Comparison of ENCODE assay signal across 29 cellular contexts in genomic region chr6:103721923-103722322, GRCh38.
"Had no signal": no experiment of that assay in that cellular context is flagged by ENCODE, and none has a peak within 500 bp of the region (broad histone marks: within the 10 kb centered on the region; RNA-seq: fewer than 3 reads in every experiment).

No MANE protein-coding gene starts in this region.

- H3K9me3 ChIP-seq: stomach, suprapubic skin, testis, thoracic aorta, thyroid gland, tibial artery, tibial nerve, upper lobe of left lung, upper lobe of right lung, uterus, vagina had no signal

- H3K27ac ChIP-seq: stomach, suprapubic skin, testis, thoracic aorta, thyroid gland, tibial artery, tibial nerve, transverse colon, upper lobe of left lung, upper lobe of right lung, uterus, vagina had no signal

- H3K9me3 Mint-ChIP-seq: stimulated activated memory B cell treated with anti-CD40 and anti-IgM and Interleukin-4, amounts not matched to agents 10 μg/mL and 1 μg/mL and 100 μg/mL, for 72 hours; stimulated activated naive B cell treated with anti-CD40 and anti-IgM and Interleukin-4, amounts not matched to agents 10 μg/mL and 1 μg/mL and 100 μg/mL, for 72 hours; stimulated activated naive CD8-positive, alpha-beta T cell treated with anti-CD3 and anti-CD28 coated beads, Interleukin-15, Interleukin-2, amounts not matched to agents 100 ng/mL and 50 ng/mL, for 24 hours; type B pancreatic cell had no signal

- ATAC-seq: stimulated activated effector memory CD8-positive, alpha-beta T cell treated with anti-CD3 and anti-CD28 coated beads, Interleukin-12 subunit alpha, Interleukin-12 subunit beta, amount 100 ng/mL, for 72 hours; stimulated activated memory B cell treated with anti-CD40 and anti-IgM and Interleukin-4, amounts not matched to agents 10 μg/mL and 1 μg/mL and 100 μg/mL, for 72 hours; stimulated activated naive B cell treated with anti-CD40 and anti-IgM and Interleukin-4, amounts not matched to agents 10 μg/mL and 1 μg/mL and 100 μg/mL, for 72 hours; stimulated activated naive CD8-positive, alpha-beta T cell treated with anti-CD3 and anti-CD28 coated beads, Interleukin-15, amount 100 ng/mL, for 72 hours; stimulated activated naive CD8-positive, alpha-beta T cell treated with anti-CD3 and anti-CD28 coated beads, Interleukin-15, Interleukin-2, amounts not matched to agents 100 U/mL and 50 U/mL, for 24 hours; upper lobe of right lung had no signal

- H3K27me3 ChIP-seq: stomach, suprapubic skin, testis, thyroid gland, tibial artery, tibial nerve, transverse colon, upper lobe of left lung, upper lobe of right lung, uterus, vagina had no signal

- H3K4me3 ChIP-seq: stomach, suprapubic skin, testis, thoracic aorta, thyroid gland, tibial artery, tibial nerve, transverse colon, upper lobe of left lung, upper lobe of right lung, uterus, vagina had no signal

- FAIRE-seq: urothelium cell line had no signal

- H3K4me1 Mint-ChIP-seq: stimulated activated effector memory CD8-positive, alpha-beta T cell treated with anti-CD3 and anti-CD28 coated beads, Interleukin-12 subunit alpha, Interleukin-12 subunit beta, amount 100 ng/mL, for 72 hours; stimulated activated memory B cell treated with anti-CD40 and anti-IgM and Interleukin-4, amounts not matched to agents 10 μg/mL and 1 μg/mL and 100 μg/mL, for 72 hours; stimulated activated naive B cell treated with anti-CD40 and anti-IgM and Interleukin-4, amounts not matched to agents 10 μg/mL and 1 μg/mL and 100 μg/mL, for 72 hours; stimulated activated naive CD8-positive, alpha-beta T cell treated with anti-CD3 and anti-CD28 coated beads, Interleukin-15, amount 100 ng/mL, for 72 hours had no signal

- H3K4me3 Mint-ChIP-seq: stimulated activated effector memory CD8-positive, alpha-beta T cell treated with anti-CD3 and anti-CD28 coated beads, Interleukin-12 subunit alpha, Interleukin-12 subunit beta, amount 100 ng/mL, for 72 hours; stimulated activated memory B cell treated with anti-CD40 and anti-IgM and Interleukin-4, amounts not matched to agents 10 μg/mL and 1 μg/mL and 100 μg/mL, for 72 hours; stimulated activated naive B cell treated with anti-CD40 and anti-IgM and Interleukin-4, amounts not matched to agents 10 μg/mL and 1 μg/mL and 100 μg/mL, for 72 hours; stimulated activated naive CD8-positive, alpha-beta T cell treated with anti-CD3 and anti-CD28 coated beads, Interleukin-15, amount 100 ng/mL, for 72 hours; stimulated activated naive CD8-positive, alpha-beta T cell treated with anti-CD3 and anti-CD28 coated beads, Interleukin-15, Interleukin-2, amounts not matched to agents 100 ng/mL and 50 ng/mL, for 24 hours; type B pancreatic cell had no signal

- DNase-seq: stimulated activated CD4-positive, alpha-beta T cell treated with anti-CD3 and anti-CD28 coated beads, Interleukin-2, amount 100 ng/mL, for 48 hours; stimulated activated CD4-positive, alpha-beta T cell treated with anti-CD3 and anti-CD28 coated beads, Interleukin-4, amount 100 ng/mL, for 1 hour; stimulated activated CD4-positive, alpha-beta T cell treated with anti-CD3 and anti-CD28 coated beads, Interleukin-4, amount 100 ng/mL, for 24 hours; stimulated activated CD4-positive, alpha-beta T cell treated with anti-CD3 and anti-CD28 coated beads, Interleukin-4, amount 100 ng/mL, for 4 hours; stimulated activated CD8-positive, alpha-beta memory T cell treated with anti-CD3 and anti-CD28 coated beads, Interleukin-4, amount 100 ng/mL, for 48 hours; stimulated activated naive B cell treated with anti-CD40 and anti-IgM and Interleukin-4, amounts not matched to agents 10 μg/mL and 1 μg/mL and 100 μg/mL, for 72 hours; stimulated activated naive CD4-positive, alpha-beta T cell; stimulated activated naive CD4-positive, alpha-beta T cell treated with Interleukin-2 at 50 U/mL for 16 hours; stimulated activated naive CD8-positive, alpha-beta T cell treated with anti-CD3 and anti-CD28 coated beads, Interleukin-15, amount 100 ng/mL, for 72 hours; stimulated activated naive CD8-positive, alpha-beta T cell treated with anti-CD3 and anti-CD28 coated beads, Interleukin-15, Interleukin-2, amounts not matched to agents 100 U/mL and 50 U/mL, for 24 hours; stomach; substantia nigra; testis; thyroid gland; tibial artery; transverse colon; trophoblast cell; upper lobe of left lung; upper lobe of right lung; uterus had no signal

- H3K4me1 ChIP-seq: stomach, suprapubic skin, testis, thyroid gland, tibial artery, tibial nerve, transverse colon, upper lobe of left lung, upper lobe of right lung, uterus, vagina had no signal

- H3K27ac Mint-ChIP-seq: stimulated activated effector memory CD8-positive, alpha-beta T cell treated with anti-CD3 and anti-CD28 coated beads, Interleukin-12 subunit alpha, Interleukin-12 subunit beta, amount 100 ng/mL, for 72 hours; stimulated activated memory B cell treated with anti-CD40 and anti-IgM and Interleukin-4, amounts not matched to agents 10 μg/mL and 1 μg/mL and 100 μg/mL, for 72 hours; stimulated activated naive B cell treated with anti-CD40 and anti-IgM and Interleukin-4, amounts not matched to agents 10 μg/mL and 1 μg/mL and 100 μg/mL, for 72 hours; stimulated activated naive CD8-positive, alpha-beta T cell treated with anti-CD3 and anti-CD28 coated beads, Interleukin-15, amount 100 ng/mL, for 72 hours; stimulated activated naive CD8-positive, alpha-beta T cell treated with anti-CD3 and anti-CD28 coated beads, Interleukin-15, Interleukin-2, amounts not matched to agents 100 ng/mL and 50 ng/mL, for 24 hours; type B pancreatic cell had no signal

- H3K36me3 Mint-ChIP-seq: stimulated activated effector memory CD8-positive, alpha-beta T cell treated with anti-CD3 and anti-CD28 coated beads, Interleukin-12 subunit alpha, Interleukin-12 subunit beta, amount 100 ng/mL, for 72 hours; stimulated activated memory B cell treated with anti-CD40 and anti-IgM and Interleukin-4, amounts not matched to agents 10 μg/mL and 1 μg/mL and 100 μg/mL, for 72 hours; stimulated activated naive B cell treated with anti-CD40 and anti-IgM and Interleukin-4, amounts not matched to agents 10 μg/mL and 1 μg/mL and 100 μg/mL, for 72 hours; type B pancreatic cell had no signal

- H3K27me3 Mint-ChIP-seq: stimulated activated memory B cell treated with anti-CD40 and anti-IgM and Interleukin-4, amounts not matched to agents 10 μg/mL and 1 μg/mL and 100 μg/mL, for 72 hours; stimulated activated naive B cell treated with anti-CD40 and anti-IgM and Interleukin-4, amounts not matched to agents 10 μg/mL and 1 μg/mL and 100 μg/mL, for 72 hours; stimulated activated naive CD8-positive, alpha-beta T cell treated with anti-CD3 and anti-CD28 coated beads, Interleukin-15, amount 100 ng/mL, for 72 hours; stimulated activated naive CD8-positive, alpha-beta T cell treated with anti-CD3 and anti-CD28 coated beads, Interleukin-15, Interleukin-2, amounts not matched to agents 100 ng/mL and 50 ng/mL, for 24 hours; type B pancreatic cell had no signal

- H3K36me3 ChIP-seq: stomach, suprapubic skin, thoracic aorta, thyroid gland, tibial artery, tibial nerve, transverse colon, upper lobe of left lung, upper lobe of right lung, uterus, vagina had no signal
